27 cellular contexts compared by ENCODE assay signal in genomic region chr9:35960029-35960655, GRCh38. TPM values are rescaled to one million over a fixed set of nuclear protein-coding genes. Genes with fewer than 3 reads are reported as not detected.
DNase-seq lines count a peak whose midpoint lies in the region; ATAC-seq and TF ChIP-seq lines count a peak whose summit lies in the region.
"Had no signal": no experiment of that assay in that cellular context is flagged by ENCODE, and none has a peak within 500 bp of the region (broad histone marks: within the 10 kb centered on the region; RNA-seq: fewer than 3 reads in every experiment).

No MANE protein-coding gene starts in this region.

- no peak overlapping the region for H3K9ac ChIP-seq in IMR-90 (ENCODE audit: low read depth, low read length)
- H3K9ac ChIP-seq: BLaER1 had no signal

- H3K9me1 ChIP-seq in IMR-90 (ENCODE audit: insufficient read depth, low read length): peaks cover 14% of the 10 kb centered on the region

- dilution Hi-C loops in IMR-90 (cut with HindIII; ENCODE audit: low sequenced_read_pairs, unreplicated experiment): no loop called here

- H3K4me2 ChIP-seq in IMR-90 (ENCODE audit: low read depth, low read length): 0 out of 2 replicates have a peak overlapping the region, but pooled peaks have one; percentile 12
- H3K4me2 ChIP-seq: BLaER1, PC-9 had no signal

- H3K56ac ChIP-seq in IMR-90 (ENCODE audit: extremely low read depth, insufficient read depth, low read length): no peak overlapping the region

- peak overlapping the region; percentile 68 for H2AFZ ChIP-seq in IMR-90 (replicated peaks; ENCODE audit: low read length, poor library complexity)
- H2AFZ ChIP-seq: PC-9 had no signal

- DNase-seq in IMR-90 (peak; percentile 92), dedifferentiated amniotic fluid mesenchymal stem cell (ENCODE audit: extremely low spot score) (peak; percentile 14), mucosa of descending colon (peak in 2 of 3 donors; percentile 45 to 71), transverse colon (peak; percentile 55), DMS53 (lab: John Stamatoyannopoulos, UW) (no peak)
- no peak for DNase-seq in activated CD8-positive, alpha-beta memory T cell treated with anti-CD3 and anti-CD28 coated beads for 24 hours
- DNase-seq: activated CD4-positive, CD25-positive, alpha-beta regulatory T cell; activated CD8-positive, alpha-beta T cell treated with anti-CD3 and anti-CD28 coated beads for 36 hours; activated naive CD4-positive, alpha-beta T cell treated with anti-CD3 and anti-CD28 coated beads, Interleukin-2, amount 10 ng/mL, durations not matched to agents 7 days and 5 days; activated T-cell treated with anti-CD3 and anti-CD28 coated beads, Interleukin-2, amount 50 U/mL, for 24 hours; Calu3; dermis blood vessel endothelial cell; GDM1; H7; left ventricle myocardium superior; NCI-H1436; NCI-H2171; NCI-H774; PC-9; right cardiac atrium; stimulated activated naive B cell treated with anti-CD40 and anti-IgM and Interleukin-4, amounts not matched to agents 10 μg/mL and 1 μg/mL and 100 μg/mL, for 72 hours; tibial artery had no signal

- peak overlapping the region; percentile 50 for H3K23ac ChIP-seq in IMR-90 (ENCODE audit: low read depth, low read length)

- H4K5ac ChIP-seq in IMR-90 (ENCODE audit: low read depth, low read length): peak overlapping the region; percentile 33; the same call in 1 of the 2 replicates

- H4K20me1 ChIP-seq in IMR-90 (ENCODE audit: insufficient read depth, low read length): no peaks in the 10 kb centered on the region
- H4K20me1 ChIP-seq: BLaER1 had no signal

- H2BK120ac ChIP-seq in IMR-90 (ENCODE audit: low read depth, low read length): peak overlapping the region; percentile 81; the same call in 1 of the 2 replicates

- H2BK5ac ChIP-seq in IMR-90 (ENCODE audit: low read depth, low read length, poor library complexity, severe bottlenecking): peak overlapping the region; percentile 78

- intact Hi-C loops in IMR-90 (cut with micrococcal nuclease) (loop anchor here (5.0 kb wide), 1 partner anchor 37 kb away; no protein-coding TSS in a partner anchor), mucosa of descending colon (cut with DNase I, micrococcal nuclease) (loop anchor here in 1 of 2 donors (5.0 kb wide), 1 partner anchor 47 kb away; no protein-coding TSS in a partner anchor), transverse colon (cut with DNase I; ENCODE audit: low total_unique reads) (no loop called here)

- POLR2A ChIA-PET in IMR-90 (lab: Charles Lee; ENCODE audit: unreplicated experiment): no interaction called here

- no TSS peak for BruUV-seq in IMR-90 (replicated peaks; lab: Mats Ljungman, UMichigan)

- no peak for TF ChIP-seq EP300 in transverse colon (IDR thresholded peaks at IDR 0.05; ENCODE audit: low read depth)

- H3K27ac ChIP-seq in IMR-90 (ENCODE audit: insufficient read depth, low read length) (peak overlapping the region; percentile 50), transverse colon (peak overlapping the region; percentile 55 to 75 (median 62))
- H3K27ac ChIP-seq: BLaER1, PC-9, tibial artery had no signal

- peak overlapping the region; percentile 63 for H3K14ac ChIP-seq in IMR-90 (replicated peaks; ENCODE audit: low read depth, low read length)

- H3K27me3 ChIP-seq in IMR-90 (ENCODE audit: control insufficient read depth, insufficient read depth, low read length) (no peaks in the 10 kb centered on the region), transverse colon (no peaks in the 10 kb centered on the region)
- H3K27me3 ChIP-seq: BLaER1 had no signal

- TF ChIP-seq POLR2A in IMR-90 (IDR thresholded peaks at IDR 0.05; ENCODE audit: low read depth, low read length) (no peak), transverse colon (IDR thresholded peaks at IDR 0.05) (no peak)

- in situ Hi-C loops in IMR-90 (cut with MboI; ENCODE audit: low sequenced_read_pairs) (loop anchor here (5.0 to 10.0 kb wide), 2 partner anchors 57 to 215 kb away; no protein-coding TSS in a partner anchor), transverse colon (cut with MboI; ENCODE audit: low pct_ligation_motif_present in 1 of 4, low pct_unique_long_range_greater_than_20kb in 1 of 4, low sequenced_read_pairs in 3 of 4) (loop anchor here in 2 of 4 donors (5.0 to 25.0 kb wide), 2 partner anchors 57 to 377 kb away; no protein-coding TSS in a partner anchor)

- H4K91ac ChIP-seq in IMR-90 (ENCODE audit: insufficient read depth, low read depth, low read length): peak overlapping the region; percentile 54

- CTCF ChIA-PET in IMR-90 (lab: Yijun Ruan, JAX): interaction anchor here (1.2 to 1.9 kb wide), 3 partner anchors 48 to 63 kb away, joined by 3 to 11 read pairs (median 3); no protein-coding TSS in a partner anchor

- ATAC-seq in IMR-90 (ENCODE audit: low read depth) (peak; percentile 58), mucosa of descending colon (peak; percentile 93), GM18517 (IDR thresholded peaks at IDR 0.05; ENCODE audit: unreplicated experiment) (no peak)
- ATAC-seq: activated CD8-positive, alpha-beta T cell treated with anti-CD3 and anti-CD28 coated beads for 36 hours; left ventricle myocardium superior; stimulated activated naive B cell treated with anti-CD40 and anti-IgM and Interleukin-4, amounts not matched to agents 10 μg/mL and 1 μg/mL and 100 μg/mL, for 72 hours had no signal

- no peaks in the 10 kb centered on the region for H3K36me3 ChIP-seq in IMR-90 (ENCODE audit: control insufficient read depth, insufficient read depth, low read length)
- H3K36me3 ChIP-seq in mucosa of descending colon (ENCODE audit: low read depth): no peaks in the 10 kb centered on the region
- H3K36me3 ChIP-seq in transverse colon: no peaks in the 10 kb centered on the region
- H3K36me3 ChIP-seq: BLaER1, tibial artery had no signal

- H2AK5ac ChIP-seq in IMR-90 (ENCODE audit: low read depth, low read length): peak overlapping the region; percentile 96

- no peak for TF ChIP-seq CTCF in IMR-90 (conservative IDR thresholded peaks at IDR 0.05; ENCODE audit: low read depth, low read length)
- no peak for TF ChIP-seq CTCF in mucosa of descending colon (IDR thresholded peaks at IDR 0.05)
- TF ChIP-seq CTCF in transverse colon (IDR thresholded peaks at IDR 0.05): no peak

- peak overlapping the region; percentile 20 to 76; a peak in 3 of 4 replicates for H4K8ac ChIP-seq in IMR-90 (ENCODE audit: low read depth in 2 of 2, low read length in 2 of 2)

- no peaks in the 10 kb centered on the region for H3K9me3 ChIP-seq in IMR-90 (ENCODE audit: control insufficient read depth, insufficient read depth, low read length)
- no peaks in the 10 kb centered on the region for H3K9me3 ChIP-seq in mucosa of descending colon
- H3K9me3 ChIP-seq in transverse colon: no peaks in the 10 kb centered on the region
- H3K9me3 ChIP-seq: BLaER1, tibial artery had no signal

- H2BK15ac ChIP-seq in IMR-90 (ENCODE audit: low read depth, low read length): peak overlapping the region; percentile 70; the same call in 2 of the 3 replicates

- H3K4ac ChIP-seq in IMR-90 (ENCODE audit: low read depth, low read length): peak overlapping the region; percentile 84

- H3K4me1 ChIP-seq in IMR-90 (ENCODE audit: control insufficient read depth, insufficient read depth, low read length) (peaks cover 25% of the 10 kb centered on the region), mucosa of descending colon (ENCODE audit: low read depth) (peaks cover 27% of the 10 kb centered on the region), transverse colon (peaks cover 9 to 31% (median 22%) of the 10 kb centered on the region in 4 donors)
- H3K4me1 ChIP-seq: BLaER1, tibial artery had no signal

- TF ChIP-seq RAD21 in IMR-90 (IDR thresholded peaks at IDR 0.05; ENCODE audit: low read length): no peak

- H3K4me3 ChIP-seq in IMR-90 (ENCODE audit: insufficient read depth, low read depth, low read length): no peak overlapping the region
- no peak overlapping the region for H3K4me3 ChIP-seq in mucosa of descending colon
- no peak overlapping the region for H3K4me3 ChIP-seq in transverse colon
- H3K4me3 ChIP-seq: BLaER1, PC-9, tibial artery had no signal

- H3K79me1 ChIP-seq in IMR-90 (ENCODE audit: low read depth in 1 of 2, low read length in 2 of 2): no peaks in the 10 kb centered on the region; a peak in 1 of 4 replicates

- peak overlapping the region; percentile 86 for H2BK20ac ChIP-seq in IMR-90 (ENCODE audit: low read depth, low read length)

- peak overlapping the region; percentile 46 for H3K18ac ChIP-seq in IMR-90 (ENCODE audit: low read depth, low read length)

- WGBS in IMR-90 (ENCODE audit: extremely low coverage in 2 of 2, insufficient read length in 1 of 2), 2 experiments: no CpG with 5 or more reads among the region's 4 CpGs
- 35% methylated on average over 4 of the region's 4 CpGs; no CpG with 5 or more reads in 1 of the 2 donors for WGBS in transverse colon (ENCODE audit: low coverage in 1 of 2), 2 donors

- peak overlapping the region; percentile 38 for H2AK9ac ChIP-seq in IMR-90 (replicated peaks; ENCODE audit: low read depth, low read length, poor library complexity)

TF ChIP-seq in IMR-90, 13 proteins besides CTCF, POLR2A, EP300 and RAD21 (continues in another document):
- TF ChIP-seq RFX5 (IDR thresholded peaks at IDR 0.05; ENCODE audit: low read depth, low read length): no peak
- no peak for TF ChIP-seq SMC3 (IDR thresholded peaks at IDR 0.05; ENCODE audit: low read depth, low read length)
- TF ChIP-seq NFE2L2 (IDR thresholded peaks at IDR 0.05; ENCODE audit: low read depth, low read length): no peak

RNA-seq across cellular contexts. Expression of gene OR2S2, which starts 2.2 kb away (rescaled TPM):
- 0.56 and 0.90 TPM in 2 replicates for total RNA-seq in IMR-90 (2012; rRNA removed)
- 0.20 and 0.46 TPM in 2 replicates for polyA plus RNA-seq in IMR-90 (2012; rRNA removed)
- 0.32 TPM in 2 replicates for polyA plus RNA-seq in IMR-90 (2012; cell fraction: cytosol; rRNA removed)
- polyA plus RNA-seq in IMR-90 (2012; cell fraction: nucleus; rRNA removed; ENCODE audit: low replicate concordance): 0.72 and 1.7 TPM in 2 replicates
- total RNA-seq in mucosa of descending colon: not detected
- not detected for total RNA-seq in transverse colon
- total RNA-seq: activated CD8-positive, alpha-beta T cell treated with anti-CD3 and anti-CD28 coated beads for 36 hours; Calu3; dermis blood vessel endothelial cell; H7; left ventricle myocardium superior; M059J; osteocyte; PC-9; right cardiac atrium; T-helper 2 cell treated with Interferon-gamma antibody and Interleukin-4, amounts not matched to agents 100 ng/mL and 5 ng/mL, for 36 hours had no signal
- polyA plus RNA-seq: right cardiac atrium had no signal

RNA-seq across cellular contexts. Expression of gene SPAAR, which starts 50.9 kb away (rescaled TPM):
- total RNA-seq in IMR-90 (2012; rRNA removed) (0.18 and 0.28 TPM in 2 replicates), mucosa of descending colon (1 to 10 TPM; 2.0 to 2.9 (median 2.0) TPM), transverse colon (1 to 10 TPM in 1 of 4 donors, under 1 TPM in 1, not detected in 2; 0.68 to 2.5 TPM)
- polyA plus RNA-seq in IMR-90 (2012; rRNA removed): 0.24 and 0.32 TPM in 2 replicates
- polyA plus RNA-seq in IMR-90 (2012; cell fraction: cytosol; rRNA removed): 0.23 TPM in 2 replicates
- 0.59 and 0.69 TPM in 2 replicates for polyA plus RNA-seq in IMR-90 (2012; cell fraction: nucleus; rRNA removed; ENCODE audit: low replicate concordance)
- total RNA-seq: activated CD8-positive, alpha-beta T cell treated with anti-CD3 and anti-CD28 coated beads for 36 hours; Calu3; H7; M059J; T-helper 2 cell treated with Interferon-gamma antibody and Interleukin-4, amounts not matched to agents 100 ng/mL and 5 ng/mL, for 36 hours had no signal

RNA-seq across cellular contexts. Expression of gene HRCT1, which starts 54.1 kb away (rescaled TPM):
- total RNA-seq in IMR-90 (2012; rRNA removed): 1.1 and 1.7 TPM in 2 replicates
- polyA plus RNA-seq in IMR-90 (2012; rRNA removed): 3.9 and 4.4 TPM in 2 replicates
- 3.5 and 3.6 TPM in 2 replicates for polyA plus RNA-seq in IMR-90 (2012; cell fraction: cytosol; rRNA removed)
- polyA plus RNA-seq in IMR-90 (2012; cell fraction: nucleus; rRNA removed; ENCODE audit: low replicate concordance): 1.0 and 1.6 TPM in 2 replicates
- 100 to 1,000 TPM in 1 of 3 donors, 10 to 100 TPM in 2; 24.8 to 161 (median 82.1) TPM for total RNA-seq in mucosa of descending colon
- 10 to 100 TPM; 23.9 to 60.2 (median 34.3) TPM for total RNA-seq in transverse colon
- total RNA-seq: activated CD8-positive, alpha-beta T cell treated with anti-CD3 and anti-CD28 coated beads for 36 hours; T-helper 2 cell treated with Interferon-gamma antibody and Interleukin-4, amounts not matched to agents 100 ng/mL and 5 ng/mL, for 36 hours had no signal

Comparison
In these comparisons a context has a peak if more than half of its experiments do, and no peak if none do; other contexts are left out.
1. DNase-seq: peak in IMR-90 (single experiment), dedifferentiated amniotic fluid mesenchymal stem cell (single experiment), mucosa of descending colon (2 of 3) and transverse colon (single experiment); none in DMS53 (single experiment) and activated CD8-positive, alpha-beta memory T cell treated with anti-CD3 and anti-CD28 coated beads for 24 hours (single experiment).